ENCODE assay signal across 11 cellular contexts in genomic region chr2:62570861-62571698, GRCh38.
DNase-seq lines count a peak whose midpoint lies in the region; ATAC-seq and TF ChIP-seq lines count a peak whose summit lies in the region.
"Had no signal": no experiment of that assay in that cellular context is flagged by ENCODE, and none has a peak within 500 bp of the region (broad histone marks: within the 10 kb centered on the region; RNA-seq: fewer than 3 reads in every experiment).

No MANE protein-coding gene starts in this region.

- H3K27me3 ChIP-seq in endocrine pancreas (ENCODE audit: control insufficient read depth, insufficient read depth, low read length) = no peaks in the 10 kb centered on the region
- no peaks in the 10 kb centered on the region for H3K27me3 ChIP-seq in mesenchymal stem cell (ENCODE audit: control insufficient read depth in 1 of 2, insufficient read depth in 1 of 2, low read length in 2 of 2)
- no peaks in the 10 kb centered on the region for H3K27me3 ChIP-seq in tibial artery
- H3K27me3 ChIP-seq in A673 (replicated peaks; ENCODE audit: insufficient read depth, low read depth, low read length, poor library complexity) = peaks cover 40% of the 10 kb centered on the region

- H3K14ac ChIP-seq in mesenchymal stem cell (ENCODE audit: low read length in 2 of 2) = peak overlapping the region in 1 of 2 experiments; percentile 76

- peak overlapping the region in 1 of 2 experiments; percentile 86 for H3K23ac ChIP-seq in mesenchymal stem cell (ENCODE audit: low read length in 2 of 2)

- peak; percentile 8 for DNase-seq in activated CD8-positive, alpha-beta T cell treated with anti-CD3 and anti-CD28 coated beads for 36 hours
- DNase-seq in activated CD8-positive, alpha-beta T cell treated with anti-CD3 and anti-CD28 coated beads, Interleukin-2, amount 10 ng/mL, durations not matched to agents 7 days and 5 days = no peak
- DNase-seq in mesenchymal stem cell (peak; percentile 30), tibial artery (peak in 1 of 2 donors; percentile 67), A673 (ENCODE audit: low spot score) (no peak), islet precursor cell (no peak)
- DNase-seq in activated CD4-positive, CD25-positive, alpha-beta regulatory T cell (lab: John Stamatoyannopoulos, UW) = no peak
- DNase-seq: AML-193, NCI-H774 had no signal

- no peak overlapping the region for H4K8ac ChIP-seq in mesenchymal stem cell (ENCODE audit: low read length)

- H3K27ac ChIP-seq in mesenchymal stem cell (ENCODE audit: low read length, poor library complexity, severe bottlenecking) (peak overlapping the region; percentile 89), tibial artery (no peak overlapping the region), A673 (ENCODE audit: low read depth, low read length, poor library complexity, severe bottlenecking) (no peak overlapping the region)
- H3K27ac ChIP-seq: skin epidermis had no signal

- POLR2A ChIA-PET in activated CD8-positive, alpha-beta T cell treated with anti-CD3 and anti-CD28 coated beads for 36 hours (lab: Charles Lee) = no interaction called here
- POLR2A ChIA-PET in activated CD8-positive, alpha-beta T cell treated with anti-CD3 and anti-CD28 coated beads, Interleukin-2, amount 10 ng/mL, durations not matched to agents 7 days and 5 days (lab: Charles Lee) = no interaction called here
- POLR2A ChIA-PET in A673 (lab: Charles Lee; ENCODE audit: low non-redundant PET) = no interaction called here

- H3K36me3 Mint-ChIP-seq in activated CD8-positive, alpha-beta T cell treated with anti-CD3 and anti-CD28 coated beads for 36 hours (ENCODE audit: low read depth) = no peaks in the 10 kb centered on the region
- H3K36me3 Mint-ChIP-seq in activated CD8-positive, alpha-beta T cell treated with anti-CD3 and anti-CD28 coated beads, Interleukin-2, amount 10 ng/mL, durations not matched to agents 7 days and 5 days (ENCODE audit: low read depth) = no peaks in the 10 kb centered on the region

- no TSS peak for BruUV-seq in A673 (replicated peaks; lab: Mats Ljungman, UMichigan)

- H3K4me1 Mint-ChIP-seq in activated CD8-positive, alpha-beta T cell treated with anti-CD3 and anti-CD28 coated beads for 36 hours (ENCODE audit: low read depth) = no peaks in the 10 kb centered on the region
- H3K4me1 Mint-ChIP-seq in activated CD8-positive, alpha-beta T cell treated with anti-CD3 and anti-CD28 coated beads, Interleukin-2, amount 10 ng/mL, durations not matched to agents 7 days and 5 days (ENCODE audit: low read depth) = no peaks in the 10 kb centered on the region

- H3K18ac ChIP-seq in mesenchymal stem cell (ENCODE audit: low read depth in 1 of 2, low read length in 2 of 2) = peak overlapping the region; percentile 8 to 46

- H3K4me3 ChIP-seq in endocrine pancreas (ENCODE audit: control insufficient read depth, insufficient read depth, low read length) (peak overlapping the region; percentile 75), mesenchymal stem cell (ENCODE audit: insufficient read depth in 1 of 2, low read depth in 1 of 2, low read length in 2 of 2) (peak overlapping the region; percentile 49 to 66), tibial artery (peak overlapping the region; percentile 24 to 41), A673 (ENCODE audit: low read depth, low read length, poor library complexity, severe bottlenecking) (no peak overlapping the region)

- no peak for TF ChIP-seq CTCF in activated CD8-positive, alpha-beta T cell treated with anti-CD3 and anti-CD28 coated beads for 36 hours (IDR thresholded peaks at IDR 0.05)
- TF ChIP-seq CTCF in tibial artery (IDR thresholded peaks at IDR 0.05) (no peak), A673 (conservative IDR thresholded peaks at IDR 0.05; ENCODE audit: low read depth, low read length) (no peak)

- H3K9me3 ChIP-seq in endocrine pancreas (ENCODE audit: control insufficient read depth, low read length) (no peaks in the 10 kb centered on the region), mesenchymal stem cell (ENCODE audit: control insufficient read depth, low read length) (no peaks in the 10 kb centered on the region), tibial artery (no peaks in the 10 kb centered on the region), A673 (ENCODE audit: low read depth, low read length, poor library complexity, severe bottlenecking) (no peaks in the 10 kb centered on the region)

- WGBS in mesenchymal stem cell = 12% methylated on average over 19 of the region's 35 CpGs

- H3K4me3 Mint-ChIP-seq in activated CD8-positive, alpha-beta T cell treated with anti-CD3 and anti-CD28 coated beads for 36 hours = no peak overlapping the region
- no peak overlapping the region for H3K4me3 Mint-ChIP-seq in activated CD8-positive, alpha-beta T cell treated with anti-CD3 and anti-CD28 coated beads, Interleukin-2, amount 10 ng/mL, durations not matched to agents 7 days and 5 days

- no peak overlapping the region for H3K4ac ChIP-seq in mesenchymal stem cell (ENCODE audit: low read depth in 1 of 2, low read length in 2 of 2)

- peak overlapping the region; percentile 77 for H2BK5ac ChIP-seq in mesenchymal stem cell (ENCODE audit: low read depth, low read length, poor library complexity, severe bottlenecking)

- peak overlapping the region; percentile 46 for H2AFZ ChIP-seq in mesenchymal stem cell (ENCODE audit: low read depth, low read length)

- H3K27me3 Mint-ChIP-seq in activated CD8-positive, alpha-beta T cell treated with anti-CD3 and anti-CD28 coated beads for 36 hours = peaks cover 28% of the 10 kb centered on the region
- H3K27me3 Mint-ChIP-seq in activated CD8-positive, alpha-beta T cell treated with anti-CD3 and anti-CD28 coated beads, Interleukin-2, amount 10 ng/mL, durations not matched to agents 7 days and 5 days (ENCODE audit: low read depth) = peaks cover 28% of the 10 kb centered on the region

- H2AK5ac ChIP-seq in mesenchymal stem cell (ENCODE audit: low read length, severe bottlenecking) = no peak overlapping the region

- CTCF ChIA-PET in activated CD8-positive, alpha-beta T cell treated with anti-CD3 and anti-CD28 coated beads for 36 hours (lab: Charles Lee) = no interaction called here
- CTCF ChIA-PET in activated CD8-positive, alpha-beta T cell treated with anti-CD3 and anti-CD28 coated beads, Interleukin-2, amount 10 ng/mL, durations not matched to agents 7 days and 5 days (lab: Charles Lee) = no interaction called here
- CTCF ChIA-PET in A673 (lab: Charles Lee) = no interaction called here

- no peaks in the 10 kb centered on the region for H3K9me3 Mint-ChIP-seq in activated CD8-positive, alpha-beta T cell treated with anti-CD3 and anti-CD28 coated beads for 36 hours
- no peaks in the 10 kb centered on the region for H3K9me3 Mint-ChIP-seq in activated CD8-positive, alpha-beta T cell treated with anti-CD3 and anti-CD28 coated beads, Interleukin-2, amount 10 ng/mL, durations not matched to agents 7 days and 5 days (ENCODE audit: insufficient read depth)

- no peak overlapping the region for H2BK15ac ChIP-seq in mesenchymal stem cell (ENCODE audit: low read depth, poor library complexity, severe bottlenecking)

- peak overlapping the region; percentile 80 for H3K4me2 ChIP-seq in mesenchymal stem cell (ENCODE audit: low read length, poor library complexity, severe bottlenecking)

- intact Hi-C loops in activated CD8-positive, alpha-beta T cell treated with anti-CD3 and anti-CD28 coated beads for 36 hours (cut with micrococcal nuclease) = no loop called here
- intact Hi-C loops in tibial artery (cut with DNase I; ENCODE audit: low total_unique reads) = no loop called here
- intact Hi-C loops in A673 (cut with micrococcal nuclease; ENCODE audit: unreplicated experiment) = no loop called here

- H3K36me3 ChIP-seq in endocrine pancreas (ENCODE audit: control insufficient read depth, insufficient read depth, low read length) = no peaks in the 10 kb centered on the region
- H3K36me3 ChIP-seq in mesenchymal stem cell (ENCODE audit: control insufficient read depth in 1 of 2, insufficient read depth in 2 of 2, low read depth in 1 of 2, low read length in 2 of 2) = no peaks in the 10 kb centered on the region
- H3K36me3 ChIP-seq in tibial artery = no peaks in the 10 kb centered on the region
- no peaks in the 10 kb centered on the region for H3K36me3 ChIP-seq in A673 (ENCODE audit: insufficient read depth, low read length, poor library complexity, severe bottlenecking)

- no peak overlapping the region for H3K27ac Mint-ChIP-seq in activated CD8-positive, alpha-beta T cell treated with anti-CD3 and anti-CD28 coated beads for 36 hours
- no peak overlapping the region for H3K27ac Mint-ChIP-seq in activated CD8-positive, alpha-beta T cell treated with anti-CD3 and anti-CD28 coated beads, Interleukin-2, amount 10 ng/mL, durations not matched to agents 7 days and 5 days

- no peaks in the 10 kb centered on the region for H3K79me1 ChIP-seq in mesenchymal stem cell (replicated peaks; ENCODE audit: low read length, poor library complexity, severe bottlenecking)

- no peak for ATAC-seq in activated CD8-positive, alpha-beta T cell treated with anti-CD3 and anti-CD28 coated beads for 36 hours
- no peak for ATAC-seq in activated CD8-positive, alpha-beta T cell treated with anti-CD3 and anti-CD28 coated beads, Interleukin-2, amount 10 ng/mL, durations not matched to agents 7 days and 5 days

- H4K91ac ChIP-seq in mesenchymal stem cell (ENCODE audit: low read length) = no peak overlapping the region

- H2BK120ac ChIP-seq in mesenchymal stem cell (ENCODE audit: low read depth, low read length) = no peak overlapping the region

- H2BK12ac ChIP-seq in mesenchymal stem cell (ENCODE audit: low read length in 2 of 2) = peak overlapping the region in 1 of 2 experiments; percentile 51

- H3K4me1 ChIP-seq in endocrine pancreas (ENCODE audit: control insufficient read depth, insufficient read depth, low read length) (no peaks in the 10 kb centered on the region), mesenchymal stem cell (ENCODE audit: control insufficient read depth, insufficient read depth, low read depth, low read length) (peaks cover 14% of the 10 kb centered on the region), tibial artery (peaks cover 0 to 28% (median 10%) of the 10 kb centered on the region in 4 donors), A673 (ENCODE audit: insufficient read depth, low read length, poor library complexity, severe bottlenecking) (no peaks in the 10 kb centered on the region)

- H3K9ac ChIP-seq in endocrine pancreas (ENCODE audit: control insufficient read depth, insufficient read depth, low read length) (peak overlapping the region; percentile 67), mesenchymal stem cell (ENCODE audit: low read length) (peak overlapping the region; percentile 8)

Comparison
In these comparisons a context has a peak if more than half of its experiments do, and no peak if none do; other contexts are left out.
1. DNase-seq: peak in activated CD8-positive, alpha-beta T cell treated with anti-CD3 and anti-CD28 coated beads for 36 hours (single experiment) and mesenchymal stem cell (single experiment); none in activated CD8-positive, alpha-beta T cell treated with anti-CD3 and anti-CD28 coated beads, Interleukin-2, amount 10 ng/mL, durations not matched to agents 7 days and 5 days (single experiment), A673 (single experiment), activated CD4-positive, CD25-positive, alpha-beta regulatory T cell (0 of 4) and islet precursor cell (single experiment).